In the genomic region with DNA sequence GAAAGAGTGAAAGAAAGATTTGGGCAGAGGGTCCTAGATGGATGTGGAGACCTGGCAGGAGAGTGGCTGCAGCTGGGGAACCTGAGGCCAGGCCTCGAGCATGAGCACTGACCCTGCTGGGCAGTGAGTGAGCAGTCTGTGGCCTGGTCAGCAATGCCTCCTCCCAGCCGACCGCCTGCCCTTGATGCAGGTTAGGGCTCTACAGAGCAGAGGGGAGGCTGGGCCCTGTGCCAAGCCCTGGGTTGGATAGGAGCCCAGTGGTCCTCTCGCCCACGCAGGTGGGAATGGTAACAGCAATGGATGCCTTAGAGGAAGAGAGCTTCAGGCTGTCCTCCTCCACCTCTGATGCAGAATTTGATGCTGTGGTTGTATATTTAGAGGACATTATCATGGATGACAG, we compare ENCODE assay signal across 21 cellular contexts. TPM values are rescaled to one million over a fixed set of nuclear protein-coding genes. Genes with fewer than 3 reads are reported as not detected.
DNase-seq lines count a peak whose midpoint lies in the region; ATAC-seq lines count a peak whose summit lies in the region.
"Had no signal": no experiment of that assay in that cellular context is flagged by ENCODE, and none has a peak within 500 bp of the region (broad histone marks: within the 10 kb centered on the region; RNA-seq: fewer than 3 reads in every experiment).

No MANE protein-coding gene starts in this region.

- H3K27ac Mint-ChIP-seq in stimulated activated naive CD8-positive, alpha-beta T cell treated with anti-CD3 and anti-CD28 coated beads, Interleukin-15, Interleukin-2, amounts not matched to agents 100 ng/mL and 50 ng/mL, for 24 hours = peak overlapping the region; percentile 36

- DNase-seq in DMS 273 (lab: John Stamatoyannopoulos, UW; ENCODE audit: unreplicated experiment) = peak; percentile 1
- DNase-seq in DMS 273 treated with DMSO at 0.1 percent for 48 hours (lab: John Stamatoyannopoulos, UW) = no peak
- DNase-seq in stimulated activated naive CD8-positive, alpha-beta T cell treated with anti-CD3 and anti-CD28 coated beads, Interleukin-15, Interleukin-2, amounts not matched to agents 100 U/mL and 50 U/mL, for 24 hours = no peak
- no peak for DNase-seq in left lobe of liver (ENCODE audit: low spot score)
- no peak for DNase-seq in activated naive CD4-positive, alpha-beta T cell (lab: John Stamatoyannopoulos, UW)
- DNase-seq in amygdala (lab: John Stamatoyannopoulos, UW) = no peak
- DNase-seq in DMS153 (lab: John Stamatoyannopoulos, UW) = no peak
- DNase-seq: DND-41; IMR-90; MV-4-11; NCI-H1417; NCI-H1694 treated with DMSO at 0.1 percent for 48 hours; NCI-H2081 treated with DMSO at 0.1 percent for 48 hours; NCI-H2171 treated with DMSO at 0.1 percent for 48 hours; NCI-H446 treated with DMSO at 0.1 percent for 48 hours; NCI-H69; NK-92 treated with Interleukin-12 subunit alpha and Interleukin-12 subunit beta, amount 100 ng/mL, for 24 hours; Peyer's patch had no signal

- no peak overlapping the region for H3K4me3 Mint-ChIP-seq in stimulated activated naive CD8-positive, alpha-beta T cell treated with anti-CD3 and anti-CD28 coated beads, Interleukin-15, Interleukin-2, amounts not matched to agents 100 ng/mL and 50 ng/mL, for 24 hours

- H3K36me3 Mint-ChIP-seq in stimulated activated naive CD8-positive, alpha-beta T cell treated with anti-CD3 and anti-CD28 coated beads, Interleukin-15, Interleukin-2, amounts not matched to agents 100 ng/mL and 50 ng/mL, for 24 hours (ENCODE audit: low read depth) = peaks cover 43% of the 10 kb centered on the region

- no peak for ATAC-seq in stimulated activated naive CD8-positive, alpha-beta T cell treated with anti-CD3 and anti-CD28 coated beads, Interleukin-15, Interleukin-2, amounts not matched to agents 100 U/mL and 50 U/mL, for 24 hours
- peak; percentile 17 for ATAC-seq in left lobe of liver
- ATAC-seq: GM12878, Right ventricle myocardium inferior had no signal

- peaks cover 15% of the 10 kb centered on the region for H3K4me1 Mint-ChIP-seq in stimulated activated naive CD8-positive, alpha-beta T cell treated with anti-CD3 and anti-CD28 coated beads, Interleukin-15, Interleukin-2, amounts not matched to agents 100 ng/mL and 50 ng/mL, for 24 hours (ENCODE audit: low read depth)

- H3K27me3 Mint-ChIP-seq in stimulated activated naive CD8-positive, alpha-beta T cell treated with anti-CD3 and anti-CD28 coated beads, Interleukin-15, Interleukin-2, amounts not matched to agents 100 ng/mL and 50 ng/mL, for 24 hours = no peaks in the 10 kb centered on the region

- no peaks in the 10 kb centered on the region for H3K9me3 Mint-ChIP-seq in stimulated activated naive CD8-positive, alpha-beta T cell treated with anti-CD3 and anti-CD28 coated beads, Interleukin-15, Interleukin-2, amounts not matched to agents 100 ng/mL and 50 ng/mL, for 24 hours

RNA-seq across cellular contexts. Expression of a gene that starts 59.8 kb away (rescaled TPM):
- total RNA-seq in left lobe of liver = 16.1 TPM
